ENCODE assay signal across 13 cellular contexts in the genomic region with DNA sequence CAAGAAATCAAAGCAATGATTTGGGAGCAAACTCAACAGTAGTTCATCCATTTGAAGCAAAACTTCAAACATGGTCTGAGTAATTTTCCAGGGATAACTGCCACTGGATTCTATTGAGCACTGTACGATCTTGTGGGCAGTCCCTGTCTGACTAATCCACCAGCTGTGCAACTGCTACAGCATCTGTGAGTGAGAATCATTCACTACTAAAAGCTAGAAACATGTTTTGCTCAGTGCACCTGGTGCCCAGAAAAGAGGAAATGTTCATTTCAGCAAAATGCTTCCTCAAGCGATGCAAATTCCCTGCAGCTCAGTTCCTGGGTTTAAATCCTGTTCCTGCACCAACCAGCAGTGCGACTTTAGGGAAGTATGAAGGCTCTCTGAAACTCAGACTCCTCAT.
A peak's percentile ranks its signal among the peaks of the same experiment; 100 is the strongest.
DNase-seq lines count a peak whose midpoint lies in the region; ATAC-seq lines count a peak whose summit lies in the region.
"Had no signal": no experiment of that assay in that cellular context is flagged by ENCODE, and none has a peak within 500 bp of the region (broad histone marks: within the 10 kb centered on the region; RNA-seq: fewer than 3 reads in every experiment).

No MANE protein-coding gene starts in this region.

- no peak overlapping the region for H3K27ac Mint-ChIP-seq in immature natural killer cell
- H3K27ac Mint-ChIP-seq: activated CD4-positive, alpha-beta T cell treated with anti-CD3 and anti-CD28 coated beads, Interleukin-2, amount 10 ng/mL, durations not matched to agents 7 days and 5 days had no signal

- no peak overlapping the region for H3K4me3 Mint-ChIP-seq in immature natural killer cell
- H3K4me3 Mint-ChIP-seq: activated CD4-positive, alpha-beta T cell treated with anti-CD3 and anti-CD28 coated beads, Interleukin-2, amount 10 ng/mL, durations not matched to agents 7 days and 5 days had no signal

- ATAC-seq in GM19467 (IDR thresholded peaks at IDR 0.05; ENCODE audit: unreplicated experiment) = peak; percentile 95
- peak; percentile 88 for ATAC-seq in HG03045 (IDR thresholded peaks at IDR 0.05; ENCODE audit: unreplicated experiment)
- ATAC-seq: gastroesophageal sphincter, mucosa of descending colon, PC-3 had no signal

- H3K36me3 Mint-ChIP-seq in immature natural killer cell = no peaks in the 10 kb centered on the region

- DNase-seq in CD1c-positive myeloid dendritic cell (ENCODE audit: extremely low spot score) = peak; percentile 17
- peak; percentile 75 for DNase-seq in RPMI8226
- no peak for DNase-seq in mucosa of gallbladder (ENCODE audit: low spot score)
- DNase-seq in immature natural killer cell = no peak
- DNase-seq in T-helper 2 cell = no peak
- DNase-seq in NCI-H1048 (lab: John Stamatoyannopoulos, UW) = no peak
- DNase-seq: activated CD4-positive, alpha-beta T cell treated with anti-CD3 and anti-CD28 coated beads, Interleukin-2, amount 10 ng/mL, durations not matched to agents 7 days and 5 days; mucosa of descending colon; PC-3; trophoblast cell had no signal

- peaks cover 0 to 24% (median 8%) of the 10 kb centered on the region in 6 donors for H3K9me3 Mint-ChIP-seq in immature natural killer cell

- peaks cover 0 to 1% (median 1%) of the 10 kb centered on the region in 3 donors for H3K27me3 Mint-ChIP-seq in immature natural killer cell (ENCODE audit: low read depth in 3 of 3)
- H3K27me3 Mint-ChIP-seq: activated CD4-positive, alpha-beta T cell treated with anti-CD3 and anti-CD28 coated beads, Interleukin-2, amount 10 ng/mL, durations not matched to agents 7 days and 5 days had no signal

- H3K4me1 Mint-ChIP-seq in immature natural killer cell = no peaks in the 10 kb centered on the region
- H3K4me1 Mint-ChIP-seq: activated CD4-positive, alpha-beta T cell treated with anti-CD3 and anti-CD28 coated beads, Interleukin-2, amount 10 ng/mL, durations not matched to agents 7 days and 5 days had no signal

Comparison
In these comparisons a context has a peak if more than half of its experiments do, and no peak if none do; other contexts are left out.
1. DNase-seq: peak in CD1c-positive myeloid dendritic cell (single experiment) and RPMI8226 (single experiment); none in mucosa of gallbladder (single experiment), immature natural killer cell (0 of 3), T-helper 2 cell (0 of 5) and NCI-H1048 (single experiment).